23 cellular contexts compared by ENCODE assay signal in the genomic region with DNA sequence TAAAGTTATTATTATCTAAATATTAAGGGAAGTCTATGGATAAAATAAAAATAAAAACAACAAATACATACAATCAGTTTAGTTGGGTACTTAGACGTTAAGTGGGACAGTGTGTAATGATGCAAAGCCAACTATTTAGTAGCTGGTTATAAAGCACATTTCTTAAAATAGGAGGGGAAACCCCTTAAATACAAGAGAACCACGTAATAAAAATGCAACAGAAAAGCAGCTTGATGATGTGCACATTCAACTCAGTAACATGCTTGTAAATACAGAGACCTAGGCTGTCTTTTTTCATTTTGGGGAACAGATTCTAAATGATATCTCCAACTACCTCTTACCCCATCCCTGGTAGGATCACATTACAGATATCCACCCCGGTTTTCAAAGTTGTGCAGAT.
"Had no signal": no experiment of that assay in that cellular context is flagged by ENCODE, and none has a peak within 500 bp of the region (broad histone marks: within the 10 kb centered on the region; RNA-seq: fewer than 3 reads in every experiment).

No MANE protein-coding gene starts in this region.

- H3K9ac ChIP-seq: KMS-11 had no signal

- ATAC-seq: K562, T-cell had no signal

- DNase-seq: Kasumi-1, MV-4-11, NCI-H1048, NCI-H1436, NCI-H187, NCI-H2029, NCI-H2081 treated with DMSO at 0.1 percent for 48 hours, NCI-H2171 treated with DMSO at 0.1 percent for 48 hours, NCI-H2227 treated with DMSO at 0.1 percent for 48 hours, NCI-H446, NCI-H510A, NCI-H524 treated with DMSO at 0.1 percent for 48 hours, NCI-H69, NCI-H774, Right ventricle myocardium superior, RPMI8226, SIG-M5, SW 1271, T-cell had no signal

- H3K4me1 ChIP-seq: SJSA1 had no signal

- H3K27me3 ChIP-seq: SJSA1 had no signal

- H3K9me3 ChIP-seq: SJSA1 had no signal

- H3K4me2 ChIP-seq: KMS-11 had no signal

- H3K36me3 ChIP-seq: SJSA1 had no signal

- H3K4me3 ChIP-seq: K562, SJSA1, SK-N-MC had no signal
